Comparison of ENCODE assay signal across 1 cellular context in genomic region chr10:32207544-32207943, GRCh38.
TF ChIP-seq lines count a peak whose summit lies in the region.

No MANE protein-coding gene starts in this region.

TF ChIP-seq in HepG2, 621 proteins besides CTCF, POLR2A, EP300 and RAD21 (continued from another document):
- TF ChIP-seq, protein P1, sequence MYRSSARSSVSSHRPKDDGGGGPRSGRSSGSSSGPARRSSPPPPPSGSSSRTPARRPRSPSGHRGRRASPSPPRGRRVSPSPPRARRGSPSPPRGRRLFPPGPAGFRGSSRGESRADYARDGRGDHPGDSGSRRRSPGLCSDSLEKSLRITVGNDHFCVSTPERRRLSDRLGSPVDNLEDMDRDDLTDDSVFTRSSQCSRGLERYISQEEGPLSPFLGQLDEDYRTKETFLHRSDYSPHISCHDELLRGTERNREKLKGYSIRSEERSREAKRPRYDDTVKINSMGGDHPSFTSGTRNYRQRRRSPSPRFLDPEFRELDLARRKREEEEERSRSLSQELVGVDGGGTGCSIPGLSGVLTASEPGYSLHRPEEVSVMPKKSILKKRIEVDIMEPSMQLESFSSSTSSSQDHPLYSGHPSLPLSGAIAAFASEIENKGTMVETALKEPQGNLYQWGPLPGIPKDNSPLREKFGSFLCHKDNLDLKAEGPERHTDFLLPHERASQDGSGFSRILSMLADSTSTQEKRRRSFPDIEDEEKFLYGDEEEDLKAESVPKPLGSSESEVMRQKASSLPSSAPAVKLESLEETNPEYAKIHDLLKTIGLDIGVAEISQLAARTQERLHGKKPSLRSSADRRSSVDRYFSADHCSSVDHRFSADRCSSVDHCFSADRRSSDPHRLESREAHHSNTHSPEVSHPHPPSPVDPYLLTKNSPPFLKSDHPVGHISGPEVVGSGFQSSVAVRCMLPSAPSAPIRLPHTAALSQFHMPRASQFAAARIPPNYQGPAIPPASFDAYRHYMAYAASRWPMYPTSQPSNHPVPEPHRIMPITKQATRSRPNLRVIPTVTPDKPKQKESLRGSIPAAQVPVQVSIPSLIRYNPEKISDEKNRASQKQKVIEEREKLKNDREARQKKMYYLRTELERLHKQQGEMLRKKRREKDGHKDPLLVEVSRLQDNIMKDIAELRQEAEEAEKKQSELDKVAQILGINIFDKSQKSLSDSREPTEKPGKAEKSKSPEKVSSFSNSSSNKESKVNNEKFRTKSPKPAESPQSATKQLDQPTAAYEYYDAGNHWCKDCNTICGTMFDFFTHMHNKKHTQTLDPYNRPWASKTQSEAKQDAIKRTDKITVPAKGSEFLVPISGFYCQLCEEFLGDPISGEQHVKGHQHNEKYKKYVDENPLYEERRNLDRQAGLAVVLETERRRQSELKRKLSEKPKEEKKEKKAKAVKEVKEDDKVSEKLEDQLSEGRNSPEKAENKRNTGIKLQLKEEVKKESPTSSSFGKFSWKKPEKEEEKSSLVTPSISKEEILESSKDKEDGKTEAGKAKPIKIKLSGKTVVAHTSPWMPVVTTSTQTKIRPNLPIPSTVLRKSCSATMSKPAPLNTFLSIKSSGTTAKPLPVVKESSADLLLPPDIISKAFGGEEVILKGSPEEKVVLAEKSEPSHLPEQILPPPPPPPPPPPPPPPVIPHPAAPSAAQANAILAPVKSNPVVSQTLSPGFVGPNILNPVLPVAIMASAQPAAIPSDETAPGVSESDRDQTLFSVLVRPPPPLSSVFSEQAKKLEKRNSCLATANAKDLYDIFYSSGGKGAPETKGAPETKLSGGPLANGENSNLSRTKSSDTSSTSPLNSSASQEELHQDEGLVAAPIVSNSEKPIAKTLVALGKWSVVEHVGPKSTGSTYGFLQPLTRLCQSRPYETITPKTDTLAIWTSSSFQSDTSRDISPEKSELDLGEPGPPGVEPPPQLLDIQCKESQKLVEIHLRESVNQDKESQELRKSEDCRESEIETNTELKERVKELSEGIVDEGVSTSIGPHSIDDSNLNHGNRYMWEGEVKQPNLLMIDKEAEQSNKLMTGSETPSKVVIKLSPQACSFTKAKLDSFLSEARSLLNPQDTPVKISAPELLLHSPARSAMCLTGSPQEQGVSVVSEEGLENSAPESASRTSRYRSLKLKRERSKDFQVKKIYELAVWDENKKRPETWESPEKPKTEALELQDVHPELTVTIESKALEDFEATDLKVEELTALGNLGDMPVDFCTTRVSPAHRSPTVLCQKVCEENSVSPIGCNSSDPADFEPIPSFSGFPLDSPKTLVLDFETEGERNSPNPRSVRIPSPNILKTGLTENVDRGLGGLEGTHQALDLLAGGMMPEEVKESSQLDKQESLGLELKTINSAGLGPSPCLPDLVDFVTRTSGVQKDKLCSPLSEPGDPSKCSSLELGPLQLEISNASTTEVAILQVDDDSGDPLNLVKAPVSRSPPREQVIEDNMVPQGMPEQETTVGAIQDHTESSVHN (CRISPR knock-in tag; IDR thresholded peaks at IDR 0.05) = no peak
- TF ChIP-seq EED (CRISPR knock-in tag; IDR thresholded peaks at IDR 0.05) (no peak), NR2C2 (CRISPR knock-in tag; IDR thresholded peaks at IDR 0.05; ENCODE audit: borderline replicate concordance) (no peak), ZSCAN20 (CRISPR knock-in tag; IDR thresholded peaks at IDR 0.05; ENCODE audit: borderline replicate concordance) (no peak), ZSCAN25 (CRISPR knock-in tag; IDR thresholded peaks at IDR 0.05) (no peak), KDM5B (CRISPR knock-in tag; IDR thresholded peaks at IDR 0.05; ENCODE audit: borderline replicate concordance) (no peak), FOXA1 (IDR thresholded peaks at IDR 0.05) (no peak), FOXA1 (CRISPR knock-in tag; IDR thresholded peaks at IDR 0.05) (no peak), AHR (CRISPR knock-in tag; IDR thresholded peaks at IDR 0.05) (no peak), BORCS8-MEF2B (CRISPR knock-in tag; IDR thresholded peaks at IDR 0.05) (no peak), NFYC (CRISPR knock-in tag; IDR thresholded peaks at IDR 0.05) (no peak), IKZF1 (IDR thresholded peaks at IDR 0.05) (no peak), ZNF362 (CRISPR knock-in tag; IDR thresholded peaks at IDR 0.05; ENCODE audit: borderline replicate concordance) (no peak), GATAD2A (CRISPR knock-in tag; IDR thresholded peaks at IDR 0.05) (0 out of 2 replicates have a peak, but pooled peaks have one; percentile 28), CBFB (CRISPR knock-in tag; IDR thresholded peaks at IDR 0.05) (no peak), JDP2 (CRISPR knock-in tag; IDR thresholded peaks at IDR 0.05; ENCODE audit: borderline replicate concordance) (no peak), ZNF746 (CRISPR knock-in tag; IDR thresholded peaks at IDR 0.05) (no peak), PRMT3 (CRISPR knock-in tag; IDR thresholded peaks at IDR 0.05; ENCODE audit: borderline replicate concordance, low read depth) (no peak), MAX (IDR thresholded peaks at IDR 0.05) (no peak)
- TF ChIP-seq, protein P2, sequence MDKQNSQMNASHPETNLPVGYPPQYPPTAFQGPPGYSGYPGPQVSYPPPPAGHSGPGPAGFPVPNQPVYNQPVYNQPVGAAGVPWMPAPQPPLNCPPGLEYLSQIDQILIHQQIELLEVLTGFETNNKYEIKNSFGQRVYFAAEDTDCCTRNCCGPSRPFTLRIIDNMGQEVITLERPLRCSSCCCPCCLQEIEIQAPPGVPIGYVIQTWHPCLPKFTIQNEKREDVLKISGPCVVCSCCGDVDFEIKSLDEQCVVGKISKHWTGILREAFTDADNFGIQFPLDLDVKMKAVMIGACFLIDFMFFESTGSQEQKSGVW (CRISPR knock-in tag; IDR thresholded peaks at IDR 0.05; ENCODE audit: borderline replicate concordance) = no peak
- TF ChIP-seq, protein P3, sequence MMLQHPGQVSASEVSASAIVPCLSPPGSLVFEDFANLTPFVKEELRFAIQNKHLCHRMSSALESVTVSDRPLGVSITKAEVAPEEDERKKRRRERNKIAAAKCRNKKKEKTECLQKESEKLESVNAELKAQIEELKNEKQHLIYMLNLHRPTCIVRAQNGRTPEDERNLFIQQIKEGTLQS (CRISPR knock-in tag; IDR thresholded peaks at IDR 0.05) = no peak
- TF ChIP-seq, protein P4, sequence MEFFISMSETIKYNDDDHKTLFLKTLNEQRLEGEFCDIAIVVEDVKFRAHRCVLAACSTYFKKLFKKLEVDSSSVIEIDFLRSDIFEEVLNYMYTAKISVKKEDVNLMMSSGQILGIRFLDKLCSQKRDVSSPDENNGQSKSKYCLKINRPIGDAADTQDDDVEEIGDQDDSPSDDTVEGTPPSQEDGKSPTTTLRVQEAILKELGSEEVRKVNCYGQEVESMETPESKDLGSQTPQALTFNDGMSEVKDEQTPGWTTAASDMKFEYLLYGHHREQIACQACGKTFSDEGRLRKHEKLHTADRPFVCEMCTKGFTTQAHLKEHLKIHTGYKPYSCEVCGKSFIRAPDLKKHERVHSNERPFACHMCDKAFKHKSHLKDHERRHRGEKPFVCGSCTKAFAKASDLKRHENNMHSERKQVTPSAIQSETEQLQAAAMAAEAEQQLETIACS (CRISPR knock-in tag; IDR thresholded peaks at IDR 0.05) = no peak
- TF ChIP-seq, protein P5, sequence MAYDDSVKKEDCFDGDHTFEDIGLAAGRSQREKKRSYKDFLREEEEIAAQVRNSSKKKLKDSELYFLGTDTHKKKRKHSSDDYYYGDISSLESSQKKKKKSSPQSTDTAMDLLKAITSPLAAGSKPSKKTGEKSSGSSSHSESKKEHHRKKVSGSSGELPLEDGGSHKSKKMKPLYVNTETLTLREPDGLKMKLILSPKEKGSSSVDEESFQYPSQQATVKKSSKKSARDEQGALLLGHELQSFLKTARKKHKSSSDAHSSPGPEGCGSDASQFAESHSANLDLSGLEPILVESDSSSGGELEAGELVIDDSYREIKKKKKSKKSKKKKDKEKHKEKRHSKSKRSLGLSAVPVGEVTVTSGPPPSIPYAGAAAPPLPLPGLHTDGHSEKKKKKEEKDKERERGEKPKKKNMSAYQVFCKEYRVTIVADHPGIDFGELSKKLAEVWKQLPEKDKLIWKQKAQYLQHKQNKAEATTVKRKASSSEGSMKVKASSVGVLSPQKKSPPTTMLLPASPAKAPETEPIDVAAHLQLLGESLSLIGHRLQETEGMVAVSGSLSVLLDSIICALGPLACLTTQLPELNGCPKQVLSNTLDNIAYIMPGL (CRISPR knock-in tag; IDR thresholded peaks at IDR 0.05; ENCODE audit: borderline replicate concordance in 1 of 2, low read depth in 1 of 2) = peak in 1 of 2 experiments; percentile 25; a peak in 2 of 4 replicates
- TF ChIP-seq, protein P6, sequence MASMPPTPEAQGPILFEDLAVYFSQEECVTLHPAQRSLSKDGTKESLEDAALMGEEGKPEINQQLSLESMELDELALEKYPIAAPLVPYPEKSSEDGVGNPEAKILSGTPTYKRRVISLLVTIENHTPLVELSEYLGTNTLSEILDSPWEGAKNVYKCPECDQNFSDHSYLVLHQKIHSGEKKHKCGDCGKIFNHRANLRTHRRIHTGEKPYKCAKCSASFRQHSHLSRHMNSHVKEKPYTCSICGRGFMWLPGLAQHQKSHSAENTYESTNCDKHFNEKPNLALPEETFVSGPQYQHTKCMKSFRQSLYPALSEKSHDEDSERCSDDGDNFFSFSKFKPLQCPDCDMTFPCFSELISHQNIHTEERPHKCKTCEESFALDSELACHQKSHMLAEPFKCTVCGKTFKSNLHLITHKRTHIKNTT (CRISPR knock-in tag; IDR thresholded peaks at IDR 0.05) = no peak
- TF ChIP-seq, protein P7, sequence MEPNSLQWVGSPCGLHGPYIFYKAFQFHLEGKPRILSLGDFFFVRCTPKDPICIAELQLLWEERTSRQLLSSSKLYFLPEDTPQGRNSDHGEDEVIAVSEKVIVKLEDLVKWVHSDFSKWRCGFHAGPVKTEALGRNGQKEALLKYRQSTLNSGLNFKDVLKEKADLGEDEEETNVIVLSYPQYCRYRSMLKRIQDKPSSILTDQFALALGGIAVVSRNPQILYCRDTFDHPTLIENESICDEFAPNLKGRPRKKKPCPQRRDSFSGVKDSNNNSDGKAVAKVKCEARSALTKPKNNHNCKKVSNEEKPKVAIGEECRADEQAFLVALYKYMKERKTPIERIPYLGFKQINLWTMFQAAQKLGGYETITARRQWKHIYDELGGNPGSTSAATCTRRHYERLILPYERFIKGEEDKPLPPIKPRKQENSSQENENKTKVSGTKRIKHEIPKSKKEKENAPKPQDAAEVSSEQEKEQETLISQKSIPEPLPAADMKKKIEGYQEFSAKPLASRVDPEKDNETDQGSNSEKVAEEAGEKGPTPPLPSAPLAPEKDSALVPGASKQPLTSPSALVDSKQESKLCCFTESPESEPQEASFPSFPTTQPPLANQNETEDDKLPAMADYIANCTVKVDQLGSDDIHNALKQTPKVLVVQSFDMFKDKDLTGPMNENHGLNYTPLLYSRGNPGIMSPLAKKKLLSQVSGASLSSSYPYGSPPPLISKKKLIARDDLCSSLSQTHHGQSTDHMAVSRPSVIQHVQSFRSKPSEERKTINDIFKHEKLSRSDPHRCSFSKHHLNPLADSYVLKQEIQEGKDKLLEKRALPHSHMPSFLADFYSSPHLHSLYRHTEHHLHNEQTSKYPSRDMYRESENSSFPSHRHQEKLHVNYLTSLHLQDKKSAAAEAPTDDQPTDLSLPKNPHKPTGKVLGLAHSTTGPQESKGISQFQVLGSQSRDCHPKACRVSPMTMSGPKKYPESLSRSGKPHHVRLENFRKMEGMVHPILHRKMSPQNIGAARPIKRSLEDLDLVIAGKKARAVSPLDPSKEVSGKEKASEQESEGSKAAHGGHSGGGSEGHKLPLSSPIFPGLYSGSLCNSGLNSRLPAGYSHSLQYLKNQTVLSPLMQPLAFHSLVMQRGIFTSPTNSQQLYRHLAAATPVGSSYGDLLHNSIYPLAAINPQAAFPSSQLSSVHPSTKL (CRISPR knock-in tag; IDR thresholded peaks at IDR 0.05) = peak; percentile 41; the same call in 1 of the 2 replicates
- TF ChIP-seq, protein P8, sequence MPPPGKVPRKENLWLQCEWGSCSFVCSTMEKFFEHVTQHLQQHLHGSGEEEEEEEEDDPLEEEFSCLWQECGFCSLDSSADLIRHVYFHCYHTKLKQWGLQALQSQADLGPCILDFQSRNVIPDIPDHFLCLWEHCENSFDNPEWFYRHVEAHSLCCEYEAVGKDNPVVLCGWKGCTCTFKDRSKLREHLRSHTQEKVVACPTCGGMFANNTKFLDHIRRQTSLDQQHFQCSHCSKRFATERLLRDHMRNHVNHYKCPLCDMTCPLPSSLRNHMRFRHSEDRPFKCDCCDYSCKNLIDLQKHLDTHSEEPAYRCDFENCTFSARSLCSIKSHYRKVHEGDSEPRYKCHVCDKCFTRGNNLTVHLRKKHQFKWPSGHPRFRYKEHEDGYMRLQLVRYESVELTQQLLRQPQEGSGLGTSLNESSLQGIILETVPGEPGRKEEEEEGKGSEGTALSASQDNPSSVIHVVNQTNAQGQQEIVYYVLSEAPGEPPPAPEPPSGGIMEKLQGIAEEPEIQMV (CRISPR knock-in tag; IDR thresholded peaks at IDR 0.05; ENCODE audit: low read depth) = no peak
- TF ChIP-seq, protein P9, sequence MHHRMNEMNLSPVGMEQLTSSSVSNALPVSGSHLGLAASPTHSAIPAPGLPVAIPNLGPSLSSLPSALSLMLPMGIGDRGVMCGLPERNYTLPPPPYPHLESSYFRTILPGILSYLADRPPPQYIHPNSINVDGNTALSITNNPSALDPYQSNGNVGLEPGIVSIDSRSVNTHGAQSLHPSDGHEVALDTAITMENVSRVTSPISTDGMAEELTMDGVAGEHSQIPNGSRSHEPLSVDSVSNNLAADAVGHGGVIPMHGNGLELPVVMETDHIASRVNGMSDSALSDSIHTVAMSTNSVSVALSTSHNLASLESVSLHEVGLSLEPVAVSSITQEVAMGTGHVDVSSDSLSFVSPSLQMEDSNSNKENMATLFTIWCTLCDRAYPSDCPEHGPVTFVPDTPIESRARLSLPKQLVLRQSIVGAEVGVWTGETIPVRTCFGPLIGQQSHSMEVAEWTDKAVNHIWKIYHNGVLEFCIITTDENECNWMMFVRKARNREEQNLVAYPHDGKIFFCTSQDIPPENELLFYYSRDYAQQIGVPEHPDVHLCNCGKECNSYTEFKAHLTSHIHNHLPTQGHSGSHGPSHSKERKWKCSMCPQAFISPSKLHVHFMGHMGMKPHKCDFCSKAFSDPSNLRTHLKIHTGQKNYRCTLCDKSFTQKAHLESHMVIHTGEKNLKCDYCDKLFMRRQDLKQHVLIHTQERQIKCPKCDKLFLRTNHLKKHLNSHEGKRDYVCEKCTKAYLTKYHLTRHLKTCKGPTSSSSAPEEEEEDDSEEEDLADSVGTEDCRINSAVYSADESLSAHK (CRISPR knock-in tag; IDR thresholded peaks at IDR 0.05; ENCODE audit: borderline replicate concordance) = no peak
TF ChIP-seq in HepG2: peak in this region for 15.
